Comparison of ENCODE assay signal across 1 cellular context in the genomic region with DNA sequence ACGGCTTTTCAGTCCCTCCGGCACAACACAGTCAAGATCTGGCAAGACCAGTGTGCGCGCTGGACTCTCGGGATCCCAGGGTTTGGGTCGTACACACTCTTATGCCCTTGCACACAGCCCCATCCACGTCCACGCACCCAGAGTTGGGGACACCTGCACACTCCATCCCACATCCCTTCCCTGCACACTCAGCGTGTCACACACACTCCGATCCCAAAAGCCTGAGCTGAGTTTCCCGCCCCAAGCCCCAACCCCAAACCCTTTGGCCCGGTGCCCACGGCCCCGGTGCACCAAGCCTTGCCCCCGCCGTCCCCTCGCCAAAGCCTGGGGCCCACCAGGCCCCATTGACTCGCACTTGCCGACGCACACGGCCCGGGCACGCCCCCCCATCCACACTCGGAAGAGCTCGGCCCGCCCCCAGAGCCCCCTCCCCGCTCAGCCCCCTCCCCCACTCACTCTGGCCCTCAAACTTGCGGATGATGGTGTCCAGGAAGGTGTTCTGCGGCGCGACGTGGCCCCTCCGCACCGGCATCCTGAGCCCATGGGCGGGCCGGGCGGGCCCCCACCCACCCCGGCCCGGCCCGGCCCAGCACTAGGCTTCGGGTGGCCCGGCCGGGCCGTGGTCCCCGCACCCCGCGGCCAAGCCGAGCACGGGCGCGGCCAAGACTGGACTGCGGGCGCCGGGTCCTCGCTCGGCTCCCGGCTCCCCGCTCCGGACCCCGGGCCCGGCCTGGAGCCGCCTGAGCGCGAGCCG.
TF ChIP-seq lines count a peak whose summit lies in the region.

No MANE protein-coding gene starts in this region.

TF ChIP-seq in HepG2, 621 proteins besides CTCF, POLR2A, EP300 and RAD21:
- TF ChIP-seq ZSCAN25 (CRISPR knock-in tag; IDR thresholded peaks at IDR 0.05) (no peak), NFKB2 (CRISPR knock-in tag; IDR thresholded peaks at IDR 0.05; ENCODE audit: borderline replicate concordance) (no peak)
